Comparison of ENCODE assay signal across 1 cellular context in the genomic region with DNA sequence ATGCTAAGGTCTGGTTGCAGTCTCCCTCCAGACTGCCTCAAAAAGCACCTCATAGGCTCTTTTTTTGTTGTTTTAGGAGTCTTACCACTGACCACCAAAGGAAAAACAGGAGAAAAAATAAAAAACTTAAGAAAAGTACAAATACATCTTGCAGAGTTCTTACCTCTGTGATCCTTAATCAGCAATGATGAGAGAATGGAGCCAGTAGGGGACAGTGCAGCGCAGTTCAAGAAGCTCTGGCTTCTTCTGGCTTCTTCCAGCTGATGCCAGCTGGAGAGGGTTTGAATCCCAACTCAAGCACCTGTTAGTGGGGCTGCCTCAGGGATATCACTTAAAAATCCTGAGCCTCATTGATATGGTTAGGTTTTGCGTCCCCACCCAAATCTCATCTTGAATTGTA.
TF ChIP-seq lines count a peak whose summit lies in the region.

No MANE protein-coding gene starts in this region.

TF ChIP-seq in GM12878, 131 proteins besides CTCF, POLR2A, EP300 and RAD21:
- TF ChIP-seq TARDBP (IDR thresholded peaks at IDR 0.05; ENCODE audit: borderline replicate concordance) (no peak), TCF12 (IDR thresholded peaks at IDR 0.05; ENCODE audit: low read depth, low read length) (no peak), SMC3 (IDR thresholded peaks at IDR 0.05; ENCODE audit: borderline replicate concordance, low read length) (0 out of 2 replicates have a peak, but pooled peaks have one; percentile 7), FOXM1 (IDR thresholded peaks at IDR 0.05; ENCODE audit: low read depth, low read length) (no peak), ETV6 (conservative IDR thresholded peaks at IDR 0.05 in 1 of 2, IDR thresholded peaks at IDR 0.05 in 1 of 2; ENCODE audit: borderline replicate concordance in 1 of 2, low read depth in 1 of 2) (no peak)
- TF ChIP-seq, protein P1, sequence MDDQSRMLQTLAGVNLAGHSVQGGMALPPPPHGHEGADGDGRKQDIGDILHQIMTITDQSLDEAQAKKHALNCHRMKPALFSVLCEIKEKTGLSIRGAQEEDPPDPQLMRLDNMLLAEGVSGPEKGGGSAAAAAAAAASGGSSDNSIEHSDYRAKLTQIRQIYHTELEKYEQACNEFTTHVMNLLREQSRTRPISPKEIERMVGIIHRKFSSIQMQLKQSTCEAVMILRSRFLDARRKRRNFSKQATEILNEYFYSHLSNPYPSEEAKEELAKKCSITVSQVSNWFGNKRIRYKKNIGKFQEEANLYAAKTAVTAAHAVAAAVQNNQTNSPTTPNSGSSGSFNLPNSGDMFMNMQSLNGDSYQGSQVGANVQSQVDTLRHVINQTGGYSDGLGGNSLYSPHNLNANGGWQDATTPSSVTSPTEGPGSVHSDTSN (IDR thresholded peaks at IDR 0.05; ENCODE audit: insufficient replicate concordance, low read depth, low read length) = no peak
